ENCODE assay signal across 1 cellular context in genomic region chr1:39046811-39047210, GRCh38.
TF ChIP-seq lines count a peak whose summit lies in the region.

No MANE protein-coding gene starts in this region.

TF ChIP-seq in IMR-90, 13 proteins besides CTCF, POLR2A, EP300 and RAD21 (continued from another document):
- TF ChIP-seq ELK1 (IDR thresholded peaks at IDR 0.05; ENCODE audit: borderline replicate concordance, low read depth, low read length): no peak
- TF ChIP-seq MAZ (IDR thresholded peaks at IDR 0.05; ENCODE audit: borderline replicate concordance, low read depth, low read length): no peak
- TF ChIP-seq SMC3 (IDR thresholded peaks at IDR 0.05; ENCODE audit: low read depth, low read length): no peak
- no peak for TF ChIP-seq NFE2L2 (IDR thresholded peaks at IDR 0.05; ENCODE audit: low read depth, low read length)
- no peak for TF ChIP-seq BHLHE40 (IDR thresholded peaks at IDR 0.05; ENCODE audit: low read depth, low read length)
- no peak for TF ChIP-seq RFX5 (IDR thresholded peaks at IDR 0.05; ENCODE audit: low read depth, low read length)
- no peak for TF ChIP-seq CHD1 (IDR thresholded peaks at IDR 0.05; ENCODE audit: low read depth, low read length)
